In the genomic region with DNA sequence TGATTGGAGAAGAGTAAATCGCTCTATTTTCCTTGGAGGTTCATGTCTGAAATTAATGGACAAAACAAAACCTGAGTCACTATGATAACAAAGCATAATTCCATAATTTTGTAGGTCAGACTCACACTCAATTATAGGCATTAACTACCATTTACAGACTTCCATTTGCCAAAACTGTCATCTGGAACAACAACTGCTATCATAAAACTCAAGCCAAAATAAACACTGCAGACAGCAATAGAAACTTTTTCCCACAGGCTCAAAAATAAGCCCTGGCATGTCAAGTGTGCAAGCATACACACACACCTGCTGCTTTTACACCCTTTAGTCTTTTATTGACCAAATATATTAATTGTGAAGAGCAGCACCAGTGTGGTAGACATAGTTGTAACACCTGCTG, we compare ENCODE assay signal across 20 cellular contexts. TPM values are rescaled to one million over a fixed set of nuclear protein-coding genes. Genes with fewer than 3 reads are reported as not detected.
DNase-seq lines count a peak whose midpoint lies in the region; ATAC-seq, FAIRE-seq and TF ChIP-seq lines count a peak whose summit lies in the region.
"Had no signal": no experiment of that assay in that cellular context is flagged by ENCODE, and none has a peak within 500 bp of the region (broad histone marks: within the 10 kb centered on the region; RNA-seq: fewer than 3 reads in every experiment).

No MANE protein-coding gene starts in this region.

- no peaks in the 10 kb centered on the region for H3K9me3 Mint-ChIP-seq in endodermal cell
- H3K9me3 Mint-ChIP-seq: activated CD4-positive, alpha-beta T cell treated with anti-CD3 and anti-CD28 coated beads, Interleukin-2, amount 10 ng/mL, durations not matched to agents 7 days and 5 days; activated naive CD8-positive, alpha-beta T cell treated with anti-CD3 and anti-CD28 coated beads for 36 hours; CD8-positive, alpha-beta memory T cell; naive thymus-derived CD4-positive, alpha-beta T cell had no signal

- H3K79me2 ChIP-seq in endothelial cell of umbilical vein (ENCODE audit: control insufficient read depth, insufficient read depth, low read length) = peaks cover 5% of the 10 kb centered on the region

- H3K4me1 ChIP-seq in endothelial cell of umbilical vein (ENCODE audit: control insufficient read depth, extremely low read depth, insufficient read depth, low read length) (peaks cover 10% of the 10 kb centered on the region), small intestine (ENCODE audit: control insufficient read depth in 2 of 2, insufficient read depth in 1 of 2, low read depth in 1 of 2, low read length in 1 of 2) (no peaks in the 10 kb centered on the region), endodermal cell (ENCODE audit: control insufficient read depth, insufficient read depth, low read length) (no peaks in the 10 kb centered on the region)
- H3K4me1 ChIP-seq: breast epithelium had no signal

- no peak for ATAC-seq in esophagus mucosa
- ATAC-seq: HCT116; left lung; naive thymus-derived CD4-positive, alpha-beta T cell had no signal

- no CpG with 5 or more reads among the region's 1 CpG for WGBS in small intestine, 3 donors
- no CpG with 5 or more reads among the region's 1 CpG for WGBS in endodermal cell (ENCODE audit: insufficient coverage in 1 of 2, insufficient read length in 1 of 2), 2 experiments

- no TSS peak for BruUV-seq in endothelial cell of umbilical vein (replicated peaks; lab: Mats Ljungman, UMichigan)

- no peak overlapping the region for H2AFZ ChIP-seq in endothelial cell of umbilical vein (ENCODE audit: low read depth, low read length)

- no peak overlapping the region for H3K4me3 Mint-ChIP-seq in endodermal cell
- H3K4me3 Mint-ChIP-seq: activated CD4-positive, alpha-beta T cell treated with anti-CD3 and anti-CD28 coated beads, Interleukin-2, amount 10 ng/mL, durations not matched to agents 7 days and 5 days; activated naive CD8-positive, alpha-beta T cell treated with anti-CD3 and anti-CD28 coated beads for 36 hours; CD8-positive, alpha-beta memory T cell; naive thymus-derived CD4-positive, alpha-beta T cell had no signal

- peaks cover 2% of the 10 kb centered on the region for H3K4me1 Mint-ChIP-seq in endodermal cell

- CTCF ChIA-PET in endothelial cell of umbilical vein (lab: Charles Lee) = no interaction called here

- H3K36me3 Mint-ChIP-seq in endodermal cell (ENCODE audit: low read depth) = peaks cover 53% of the 10 kb centered on the region

- no peak for TF ChIP-seq POLR2A in endothelial cell of umbilical vein (IDR thresholded peaks at IDR 0.05; ENCODE audit: low read depth, low read length)

- H3K9me3 ChIP-seq in endothelial cell of umbilical vein (replicated peaks; ENCODE audit: control insufficient read depth, insufficient read depth, low read length) = no peaks in the 10 kb centered on the region
- H3K9me3 ChIP-seq in small intestine (ENCODE audit: control insufficient read depth, low read depth) = no peaks in the 10 kb centered on the region
- H3K9me3 ChIP-seq in endodermal cell (ENCODE audit: control insufficient read depth, low read length) = no peaks in the 10 kb centered on the region
- H3K9me3 ChIP-seq: breast epithelium, left lung had no signal

- DNase-seq in COR-L47 (lab: John Stamatoyannopoulos, UW) (peak; percentile 81), NCI-H1105 (lab: John Stamatoyannopoulos, UW) (peak; percentile 92), NCI-H69 (lab: John Stamatoyannopoulos, UW) (peak; percentile 99), endothelial cell of umbilical vein (ENCODE audit: low read depth, low spot score) (peak; percentile 92), small intestine (no peak), kidney tubule cell (ENCODE audit: low spot score) (no peak), endodermal cell (no peak)
- DNase-seq: activated CD4-positive, alpha-beta T cell treated with anti-CD3 and anti-CD28 coated beads, Interleukin-2, amount 10 ng/mL, durations not matched to agents 7 days and 5 days; activated naive CD8-positive, alpha-beta T cell treated with anti-CD3 and anti-CD28 coated beads for 36 hours; CD8-positive, alpha-beta memory T cell; effector CD4-positive, alpha-beta T cell; GF-D8; IMR-90; left lung; naive thymus-derived CD4-positive, alpha-beta T cell; substantia nigra; T1000 had no signal

- H3K4me3 ChIP-seq in endothelial cell of umbilical vein (replicated peaks in 1 of 3; ENCODE audit: insufficient read depth in 1 of 3, low read depth in 1 of 3, low read length in 3 of 3) (no peak overlapping the region), small intestine (ENCODE audit: low read depth in 1 of 2, low read length in 2 of 2) (no peak overlapping the region), endodermal cell (ENCODE audit: low read length) (no peak overlapping the region)
- H3K4me3 ChIP-seq: breast epithelium, left lung had no signal

- H3K27ac Mint-ChIP-seq in endodermal cell = no peak overlapping the region
- H3K27ac Mint-ChIP-seq: activated CD4-positive, alpha-beta T cell treated with anti-CD3 and anti-CD28 coated beads, Interleukin-2, amount 10 ng/mL, durations not matched to agents 7 days and 5 days; activated naive CD8-positive, alpha-beta T cell treated with anti-CD3 and anti-CD28 coated beads for 36 hours; naive thymus-derived CD4-positive, alpha-beta T cell had no signal

- POLR2A ChIA-PET in endothelial cell of umbilical vein (lab: Charles Lee) = no interaction called here

- intact Hi-C loops in endothelial cell of umbilical vein (cut with micrococcal nuclease) = loop anchor here (5.0 kb wide), 1 partner anchor 43 kb away; no protein-coding TSS in a partner anchor

- H3K27ac ChIP-seq in endothelial cell of umbilical vein (ENCODE audit: insufficient read depth, low read depth, low read length) (peak overlapping the region; percentile 60), small intestine (ENCODE audit: low read depth in 1 of 2, low read length in 1 of 2) (no peak overlapping the region), endodermal cell (ENCODE audit: low read depth, low read length) (no peak overlapping the region)
- H3K27ac ChIP-seq: breast epithelium, left lung had no signal

- no peaks in the 10 kb centered on the region for H3K27me3 Mint-ChIP-seq in endodermal cell (ENCODE audit: insufficient read depth)
- H3K27me3 Mint-ChIP-seq: activated CD4-positive, alpha-beta T cell treated with anti-CD3 and anti-CD28 coated beads, Interleukin-2, amount 10 ng/mL, durations not matched to agents 7 days and 5 days; activated naive CD8-positive, alpha-beta T cell treated with anti-CD3 and anti-CD28 coated beads for 36 hours; CD8-positive, alpha-beta memory T cell; naive thymus-derived CD4-positive, alpha-beta T cell had no signal

- no peak overlapping the region for H3K4me2 ChIP-seq in endothelial cell of umbilical vein (ENCODE audit: insufficient read depth, low read length)

- FAIRE-seq in endothelial cell of umbilical vein (lab: Jason Lieb, UNC) (no peak), small intestine (lab: Jason Lieb, UNC) (no peak)

- dilution Hi-C loops in endothelial cell of umbilical vein (cut with MboI; ENCODE audit: extremely low pct_ligation_motif_present, low sequenced_read_pairs) = no loop called here

- H3K9ac ChIP-seq in endothelial cell of umbilical vein (replicated peaks; ENCODE audit: extremely low read depth, insufficient read depth, low read length) = no peak overlapping the region
- no peak overlapping the region for H3K9ac ChIP-seq in endodermal cell (ENCODE audit: extremely low read depth, low read length, poor library complexity, severe bottlenecking)

- TF ChIP-seq CTCF in endothelial cell of umbilical vein (IDR thresholded peaks at IDR 0.05; ENCODE audit: extremely low read depth in 1 of 2, insufficient read depth in 1 of 2, low read depth in 1 of 2, low read length in 2 of 2) (no peak), endodermal cell (conservative IDR thresholded peaks at IDR 0.05) (no peak)

- H3K9me1 ChIP-seq in endothelial cell of umbilical vein (replicated peaks; ENCODE audit: control insufficient read depth, extremely low read depth, insufficient read depth, low read length) = no peaks in the 10 kb centered on the region

- no peaks in the 10 kb centered on the region for H4K20me1 ChIP-seq in endothelial cell of umbilical vein (replicated peaks; ENCODE audit: control insufficient read depth, extremely low read depth, insufficient read depth, low read length)

- H3K27me3 ChIP-seq in endothelial cell of umbilical vein (ENCODE audit: control insufficient read depth in 2 of 2, insufficient read depth in 2 of 2, low read length in 2 of 2) (no peaks in the 10 kb centered on the region), small intestine (ENCODE audit: control insufficient read depth in 2 of 2, insufficient read depth in 2 of 2, low read length in 2 of 2) (no peaks in the 10 kb centered on the region), endodermal cell (ENCODE audit: control insufficient read depth, insufficient read depth, low read length, poor library complexity, severe bottlenecking) (no peaks in the 10 kb centered on the region)
- H3K27me3 ChIP-seq: breast epithelium, left lung had no signal

- H3K36me3 ChIP-seq in endothelial cell of umbilical vein (ENCODE audit: control insufficient read depth in 2 of 2, extremely low read depth in 1 of 2, insufficient read depth in 2 of 2, low read length in 2 of 2) (peaks cover 11 to 21% of the 10 kb centered on the region in 2 experiments), small intestine (ENCODE audit: control insufficient read depth in 2 of 2, insufficient read depth in 2 of 2, low read length in 2 of 2) (peaks cover 9 to 12% of the 10 kb centered on the region in 2 donors), endodermal cell (ENCODE audit: control insufficient read depth, insufficient read depth, low read length) (peaks cover 68% of the 10 kb centered on the region)
- H3K36me3 ChIP-seq: breast epithelium had no signal

RNA-seq across cellular contexts. Expression of gene MRPS10, which starts 7.1 kb away (rescaled TPM):
- total RNA-seq in endothelial cell of umbilical vein (35.3 and 37.7 TPM in 2 replicates), endodermal cell (10 to 100 TPM; 33.4 to 39.6 TPM), esophagus mucosa (48.1 TPM)
- polyA plus RNA-seq in endothelial cell of umbilical vein (16.8 and 23.2 TPM in 2 replicates), small intestine (10 to 100 TPM; 20.0 to 33.0 (median 25.9) TPM)
- polyA plus RNA-seq in endothelial cell of umbilical vein (2011; cell fraction: cytosol; rRNA removed) = 30.2 and 31.3 TPM in 2 replicates
- 9.7 and 13.6 TPM in 2 replicates for polyA plus RNA-seq in endothelial cell of umbilical vein (2011; cell fraction: nucleus; rRNA removed)
- polyA plus RNA-seq in endothelial cell of umbilical vein (2012) = 31.6 and 44.8 TPM in 2 replicates
- 11.6 and 16.6 TPM in 2 replicates for polyA minus RNA-seq in endothelial cell of umbilical vein
- 15.0 TPM for polyA minus RNA-seq in endothelial cell of umbilical vein (2011; cell fraction: cytosol; rRNA and poly(A)+ RNA removed)
- 9.0 and 13.8 TPM in 2 replicates for polyA minus RNA-seq in endothelial cell of umbilical vein (2011; cell fraction: nucleus; rRNA and poly(A)+ RNA removed)
- 24.1 TPM for polyA plus RNA-seq in endodermal cell (2013, experiment 1 of 2)
- polyA plus RNA-seq in endodermal cell (2013, experiment 2 of 2) = 24.6 TPM

RNA-seq across cellular contexts. Expression of gene GUCA1B, which starts 15.8 kb away (rescaled TPM):
- total RNA-seq in endothelial cell of umbilical vein = 0.60 and 1.1 TPM in 2 replicates
- 0.19 TPM in 1 of 2 replicates, not detected in the other for polyA plus RNA-seq in endothelial cell of umbilical vein
- 0.24 and 0.31 TPM in 2 replicates for polyA plus RNA-seq in endothelial cell of umbilical vein (2011; cell fraction: cytosol; rRNA removed)
- polyA plus RNA-seq in endothelial cell of umbilical vein (2011; cell fraction: nucleus; rRNA removed) = 0.42 and 0.46 TPM in 2 replicates
- polyA plus RNA-seq in endothelial cell of umbilical vein (2012) = 0.38 TPM in 1 of 2 replicates, not detected in the other
- 0.17 TPM in 1 of 2 replicates, not detected in the other for polyA minus RNA-seq in endothelial cell of umbilical vein
- not detected for polyA minus RNA-seq in endothelial cell of umbilical vein (2011; cell fraction: cytosol; rRNA and poly(A)+ RNA removed)
- not detected in 2 replicates for polyA minus RNA-seq in endothelial cell of umbilical vein (2011; cell fraction: nucleus; rRNA and poly(A)+ RNA removed)
- under 1 TPM in 1 of 3 donors, not detected in 2; 0.36 TPM for polyA plus RNA-seq in small intestine
- total RNA-seq in endodermal cell = 1 to 10 TPM in 1 of 2 donors, under 1 TPM in 1; 0.33 to 3.1 TPM
- polyA plus RNA-seq in endodermal cell (2013, experiment 1 of 2) = 0.96 TPM
- 0.83 TPM for polyA plus RNA-seq in endodermal cell (2013, experiment 2 of 2)
- total RNA-seq in esophagus mucosa = 0.16 TPM
- polyA plus RNA-seq: CD8-positive, alpha-beta memory T cell had no signal

RNA-seq across cellular contexts. Expression of gene GUCA1A, which starts 37.4 kb away (rescaled TPM):
- total RNA-seq in endothelial cell of umbilical vein (0.22 TPM in 1 of 2 replicates, not detected in the other), endodermal cell (1 to 10 TPM; 3.9 to 4.4 TPM), esophagus mucosa (not detected)
- polyA plus RNA-seq in endothelial cell of umbilical vein (0.04 and 0.21 TPM in 2 replicates), small intestine (under 1 TPM in 1 of 3 donors, not detected in 2; 0.69 TPM)
- polyA plus RNA-seq in endothelial cell of umbilical vein (2011; cell fraction: cytosol; rRNA removed) = 0.12 and 0.13 TPM in 2 replicates
- polyA plus RNA-seq in endothelial cell of umbilical vein (2011; cell fraction: nucleus; rRNA removed) = 0.09 TPM in 1 of 2 replicates, not detected in the other
- polyA plus RNA-seq in endothelial cell of umbilical vein (2012) = not detected in 2 replicates
- polyA minus RNA-seq in endothelial cell of umbilical vein = 0.28 TPM in 1 of 2 replicates, not detected in the other
- not detected for polyA minus RNA-seq in endothelial cell of umbilical vein (2011; cell fraction: cytosol; rRNA and poly(A)+ RNA removed)
- polyA minus RNA-seq in endothelial cell of umbilical vein (2011; cell fraction: nucleus; rRNA and poly(A)+ RNA removed) = not detected in 2 replicates
- 2.7 TPM for polyA plus RNA-seq in endodermal cell (2013, experiment 1 of 2)
- polyA plus RNA-seq in endodermal cell (2013, experiment 2 of 2) = 2.6 TPM
- total RNA-seq: activated CD4-positive, alpha-beta T cell treated with anti-CD3 and anti-CD28 coated beads, Interleukin-2, amount 10 ng/mL, durations not matched to agents 7 days and 5 days; breast epithelium; CD8-positive, alpha-beta memory T cell; naive thymus-derived CD4-positive, alpha-beta T cell had no signal
- polyA plus RNA-seq: CD8-positive, alpha-beta memory T cell; naive thymus-derived CD4-positive, alpha-beta T cell had no signal

Comparison
In these comparisons a context has a peak if more than half of its experiments do, and no peak if none do; other contexts are left out.
1. DNase-seq: peak in COR-L47 (single experiment), NCI-H1105 (single experiment), NCI-H69 (single experiment) and endothelial cell of umbilical vein (single experiment); none in small intestine (single experiment), kidney tubule cell (single experiment) and endodermal cell (single experiment).